14 cellular contexts compared by ENCODE assay signal in genomic region chr18:38297910-38298309, GRCh38.
"Had no signal": no experiment of that assay in that cellular context is flagged by ENCODE, and none has a peak within 500 bp of the region (broad histone marks: within the 10 kb centered on the region; RNA-seq: fewer than 3 reads in every experiment).

No MANE protein-coding gene starts in this region.

- H3K27me3 ChIP-seq: colonic mucosa, gastroesophageal sphincter, spleen, testis had no signal

- H3K4me3 Mint-ChIP-seq: activated CD4-positive, alpha-beta memory T cell treated with anti-CD3 and anti-CD28 coated beads, Interleukin-2, amount 10 ng/mL, durations not matched to agents 7 days and 5 days; activated naive CD4-positive, alpha-beta T cell treated with anti-CD3 and anti-CD28 coated beads, Interleukin-2, amount 50 U/mL, for 24 hours; neural crest cell; stimulated activated naive CD8-positive, alpha-beta T cell treated with anti-CD3 and anti-CD28 coated beads, Interleukin-15, Interleukin-2, amounts not matched to agents 100 ng/mL and 50 ng/mL, for 24 hours had no signal

- H3K27ac ChIP-seq: colonic mucosa, gastroesophageal sphincter, spleen, testis had no signal

- H3K36me3 Mint-ChIP-seq: activated naive CD4-positive, alpha-beta T cell treated with anti-CD3 and anti-CD28 coated beads, Interleukin-2, amount 50 U/mL, for 24 hours had no signal

- H3K4me1 Mint-ChIP-seq: activated CD4-positive, alpha-beta memory T cell treated with anti-CD3 and anti-CD28 coated beads, Interleukin-2, amount 10 ng/mL, durations not matched to agents 7 days and 5 days; activated naive CD4-positive, alpha-beta T cell treated with anti-CD3 and anti-CD28 coated beads, Interleukin-2, amount 50 U/mL, for 24 hours; neural crest cell had no signal

- H3K9me3 ChIP-seq: colonic mucosa, gastroesophageal sphincter, testis had no signal

- H3K36me3 ChIP-seq: colonic mucosa, gastroesophageal sphincter, spleen had no signal

- DNase-seq: activated CD4-positive, alpha-beta memory T cell treated with anti-CD3 and anti-CD28 coated beads, Interleukin-2, amount 10 ng/mL, durations not matched to agents 7 days and 5 days; activated CD4-positive, alpha-beta T cell treated with anti-CD3 and anti-CD28 coated beads for 4 hours; activated CD8-positive, alpha-beta memory T cell treated with anti-CD3 and anti-CD28 coated beads, Interleukin-2, amount 50 U/mL, for 4 hours; activated effector memory CD4-positive, alpha-beta T cell treated with anti-CD3 and anti-CD28 coated beads, Interleukin-2, amount 50 U/mL, for 16 hours; activated T-cell treated with anti-CD3 and anti-CD28 coated beads, Interleukin-2, amount 50 U/mL, for 48 hours; colonic mucosa; islet precursor cell; spleen; testis had no signal

- H3K4me3 ChIP-seq: colonic mucosa, gastroesophageal sphincter, spleen, testis had no signal

- H3K4me1 ChIP-seq: colonic mucosa, gastroesophageal sphincter, spleen, testis had no signal

- H3K27me3 Mint-ChIP-seq: activated CD4-positive, alpha-beta memory T cell treated with anti-CD3 and anti-CD28 coated beads, Interleukin-2, amount 10 ng/mL, durations not matched to agents 7 days and 5 days; activated naive CD4-positive, alpha-beta T cell treated with anti-CD3 and anti-CD28 coated beads, Interleukin-2, amount 50 U/mL, for 24 hours; stimulated activated naive CD8-positive, alpha-beta T cell treated with anti-CD3 and anti-CD28 coated beads, Interleukin-15, Interleukin-2, amounts not matched to agents 100 ng/mL and 50 ng/mL, for 24 hours had no signal

- ATAC-seq: gastroesophageal sphincter, sciatic nerve had no signal

- H3K27ac Mint-ChIP-seq: activated CD4-positive, alpha-beta memory T cell treated with anti-CD3 and anti-CD28 coated beads, Interleukin-2, amount 10 ng/mL, durations not matched to agents 7 days and 5 days; activated naive CD4-positive, alpha-beta T cell treated with anti-CD3 and anti-CD28 coated beads, Interleukin-2, amount 50 U/mL, for 24 hours; stimulated activated naive CD8-positive, alpha-beta T cell treated with anti-CD3 and anti-CD28 coated beads, Interleukin-15, Interleukin-2, amounts not matched to agents 100 ng/mL and 50 ng/mL, for 24 hours had no signal
